In the genomic region with DNA sequence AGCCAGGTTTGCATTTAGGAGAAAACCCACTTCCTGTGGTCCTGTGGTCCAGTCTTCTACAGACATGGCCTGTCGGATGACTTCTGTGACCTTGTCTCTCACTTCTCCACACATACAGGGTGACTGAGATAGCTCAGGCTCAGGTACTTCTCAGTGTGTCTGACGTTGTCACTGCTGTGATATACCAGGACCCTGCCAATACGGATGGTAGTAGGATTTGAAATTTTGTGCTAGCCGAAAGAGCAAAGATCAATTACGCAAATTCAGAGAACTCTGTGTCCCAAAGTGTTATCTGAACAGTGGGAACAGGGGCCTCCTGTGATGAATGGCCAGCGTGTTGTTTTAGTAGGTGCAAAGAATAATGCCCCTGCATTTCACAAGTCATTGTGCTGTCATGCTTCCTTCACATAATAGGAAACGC, we compare ENCODE assay signal across 18 cellular contexts.
"Had no signal": no experiment of that assay in that cellular context is flagged by ENCODE, and none has a peak within 500 bp of the region (broad histone marks: within the 10 kb centered on the region; RNA-seq: fewer than 3 reads in every experiment).

No MANE protein-coding gene starts in this region.

- H3K36me3 Mint-ChIP-seq: neural progenitor cell had no signal

- H3K9me3 Mint-ChIP-seq: activated B cell treated with CpG ODN at 0.5 μM for 24 hours; activated naive CD4-positive, alpha-beta T cell treated with anti-CD3 and anti-CD28 coated beads for 36 hours; effector memory CD8-positive, alpha-beta T cell; memory B cell; neural progenitor cell had no signal

- H3K27me3 ChIP-seq: esophagus muscularis mucosa, neural progenitor cell, SJSA1, thyroid gland, upper lobe of right lung had no signal

- H3K9me3 ChIP-seq: esophagus muscularis mucosa, SJSA1, thyroid gland, upper lobe of right lung had no signal

- H3K4me1 Mint-ChIP-seq: activated B cell treated with CpG ODN at 0.5 μM for 24 hours, neural progenitor cell had no signal

- H3K27me3 Mint-ChIP-seq: activated B cell treated with CpG ODN at 0.5 μM for 24 hours; effector memory CD8-positive, alpha-beta T cell; memory B cell had no signal

- H3K36me3 ChIP-seq: esophagus muscularis mucosa, neural progenitor cell, SJSA1, thyroid gland, upper lobe of right lung had no signal

- H3K27ac ChIP-seq: dorsolateral prefrontal cortex, esophagus muscularis mucosa, neural progenitor cell, SJSA1, thyroid gland, upper lobe of right lung had no signal

- H3K4me3 Mint-ChIP-seq: activated B cell treated with CpG ODN at 0.5 μM for 24 hours; activated naive CD4-positive, alpha-beta T cell treated with anti-CD3 and anti-CD28 coated beads for 36 hours; effector memory CD8-positive, alpha-beta T cell; memory B cell; neural progenitor cell had no signal

- ATAC-seq: effector memory CD8-positive, alpha-beta T cell; stimulated activated naive CD8-positive, alpha-beta T cell treated with anti-CD3 and anti-CD28 coated beads, Interleukin-15, Interleukin-2, amounts not matched to agents 100 U/mL and 50 U/mL, for 24 hours; upper lobe of right lung had no signal

- H3K4me1 ChIP-seq: esophagus muscularis mucosa, neural progenitor cell, SJSA1, thyroid gland, upper lobe of right lung had no signal

- H3K4me3 ChIP-seq: dorsolateral prefrontal cortex, esophagus muscularis mucosa, neural progenitor cell, SJSA1, thyroid gland, upper lobe of right lung had no signal

- H3K27ac Mint-ChIP-seq: activated B cell treated with CpG ODN at 0.5 μM for 24 hours; activated naive CD4-positive, alpha-beta T cell treated with anti-CD3 and anti-CD28 coated beads for 36 hours; effector memory CD8-positive, alpha-beta T cell; memory B cell; neural progenitor cell had no signal

- DNase-seq: activated B cell treated with CpG ODN at 0.5 μM for 24 hours; activated CD4-positive, alpha-beta T cell treated with anti-CD3 and anti-CD28 coated beads for 4 hours; activated CD4-positive, alpha-beta T cell treated with anti-CD3 and anti-CD28 coated beads, Interleukin-2, amount 50 U/mL, for 48 hours; activated naive CD4-positive, alpha-beta T cell treated with anti-CD3 and anti-CD28 coated beads for 36 hours; central memory CD4-positive, alpha-beta T cell; dorsolateral prefrontal cortex; effector memory CD8-positive, alpha-beta T cell; hippocampal formation; retina; stimulated activated CD4-positive, alpha-beta T cell treated with anti-CD3 and anti-CD28 coated beads, Interleukin-4, amount 100 ng/mL, for 1 hour; stimulated activated naive CD8-positive, alpha-beta T cell treated with anti-CD3 and anti-CD28 coated beads, Interleukin-15, Interleukin-2, amounts not matched to agents 100 U/mL and 50 U/mL, for 24 hours; T1000; thyroid gland; upper lobe of right lung had no signal
